Comparison of ENCODE assay signal across 3 cellular contexts in genomic region chr15:43293402-43293801, GRCh38.
TF ChIP-seq lines count a peak whose summit lies in the region.

No MANE protein-coding gene starts in this region.

TF ChIP-seq in SK-N-SH, 30 proteins besides CTCF, POLR2A, EP300 and RAD21:
- TF ChIP-seq, protein P1, sequence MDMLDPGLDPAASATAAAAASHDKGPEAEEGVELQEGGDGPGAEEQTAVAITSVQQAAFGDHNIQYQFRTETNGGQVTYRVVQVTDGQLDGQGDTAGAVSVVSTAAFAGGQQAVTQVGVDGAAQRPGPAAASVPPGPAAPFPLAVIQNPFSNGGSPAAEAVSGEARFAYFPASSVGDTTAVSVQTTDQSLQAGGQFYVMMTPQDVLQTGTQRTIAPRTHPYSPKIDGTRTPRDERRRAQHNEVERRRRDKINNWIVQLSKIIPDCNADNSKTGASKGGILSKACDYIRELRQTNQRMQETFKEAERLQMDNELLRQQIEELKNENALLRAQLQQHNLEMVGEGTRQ (IDR thresholded peaks at IDR 0.05; ENCODE audit: borderline replicate concordance, low read depth, low read length): no peak
- TF ChIP-seq REST (IDR thresholded peaks at IDR 0.05; ENCODE audit: low read depth, low read length): no peak
- no peak for TF ChIP-seq TEAD4 (IDR thresholded peaks at IDR 0.05; ENCODE audit: borderline replicate concordance, insufficient read depth)

TF ChIP-seq in SK-N-SH treated with all-trans-retinoic acid at 6 μM for 48 hours, 23 proteins besides CTCF, POLR2A, EP300 and RAD21 (continues in another document):
- TF ChIP-seq, protein P2, sequence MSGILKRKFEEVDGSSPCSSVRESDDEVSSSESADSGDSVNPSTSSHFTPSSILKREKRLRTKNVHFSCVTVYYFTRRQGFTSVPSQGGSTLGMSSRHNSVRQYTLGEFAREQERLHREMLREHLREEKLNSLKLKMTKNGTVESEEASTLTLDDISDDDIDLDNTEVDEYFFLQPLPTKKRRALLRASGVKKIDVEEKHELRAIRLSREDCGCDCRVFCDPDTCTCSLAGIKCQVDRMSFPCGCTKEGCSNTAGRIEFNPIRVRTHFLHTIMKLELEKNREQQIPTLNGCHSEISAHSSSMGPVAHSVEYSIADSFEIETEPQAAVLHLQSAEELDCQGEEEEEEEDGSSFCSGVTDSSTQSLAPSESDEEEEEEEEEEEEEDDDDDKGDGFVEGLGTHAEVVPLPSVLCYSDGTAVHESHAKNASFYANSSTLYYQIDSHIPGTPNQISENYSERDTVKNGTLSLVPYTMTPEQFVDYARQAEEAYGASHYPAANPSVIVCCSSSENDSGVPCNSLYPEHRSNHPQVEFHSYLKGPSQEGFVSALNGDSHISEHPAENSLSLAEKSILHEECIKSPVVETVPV (CRISPR knock-in tag; IDR thresholded peaks at IDR 0.05): no peak
- TF ChIP-seq RARB (CRISPR knock-in tag; IDR thresholded peaks at IDR 0.05) (no peak), TCF4 (CRISPR knock-in tag; IDR thresholded peaks at IDR 0.05; ENCODE audit: borderline replicate concordance) (no peak), PPARA (CRISPR knock-in tag; IDR thresholded peaks at IDR 0.05; ENCODE audit: borderline replicate concordance) (no peak), GLIS3 (CRISPR knock-in tag; IDR thresholded peaks at IDR 0.05) (no peak), TOX (CRISPR knock-in tag; IDR thresholded peaks at IDR 0.05; ENCODE audit: borderline replicate concordance) (no peak), ISL1 (CRISPR knock-in tag; IDR thresholded peaks at IDR 0.05) (no peak), OSR1 (CRISPR knock-in tag; IDR thresholded peaks at IDR 0.05) (no peak), ESRRG (CRISPR knock-in tag; IDR thresholded peaks at IDR 0.05) (no peak), ZNF565 (CRISPR knock-in tag; conservative IDR thresholded peaks at IDR 0.05; ENCODE audit: low read depth) (no peak), ZC3H10 (CRISPR knock-in tag; IDR thresholded peaks at IDR 0.05) (no peak), ARNTL (CRISPR knock-in tag; IDR thresholded peaks at IDR 0.05; ENCODE audit: borderline replicate concordance, low read depth) (no peak), ZNF8 (CRISPR knock-in tag; IDR thresholded peaks at IDR 0.05) (no peak), CREB5 (CRISPR knock-in tag; IDR thresholded peaks at IDR 0.05; ENCODE audit: low read depth) (no peak), ZFP3 (CRISPR knock-in tag; IDR thresholded peaks at IDR 0.05) (no peak)
- TF ChIP-seq, protein P3, sequence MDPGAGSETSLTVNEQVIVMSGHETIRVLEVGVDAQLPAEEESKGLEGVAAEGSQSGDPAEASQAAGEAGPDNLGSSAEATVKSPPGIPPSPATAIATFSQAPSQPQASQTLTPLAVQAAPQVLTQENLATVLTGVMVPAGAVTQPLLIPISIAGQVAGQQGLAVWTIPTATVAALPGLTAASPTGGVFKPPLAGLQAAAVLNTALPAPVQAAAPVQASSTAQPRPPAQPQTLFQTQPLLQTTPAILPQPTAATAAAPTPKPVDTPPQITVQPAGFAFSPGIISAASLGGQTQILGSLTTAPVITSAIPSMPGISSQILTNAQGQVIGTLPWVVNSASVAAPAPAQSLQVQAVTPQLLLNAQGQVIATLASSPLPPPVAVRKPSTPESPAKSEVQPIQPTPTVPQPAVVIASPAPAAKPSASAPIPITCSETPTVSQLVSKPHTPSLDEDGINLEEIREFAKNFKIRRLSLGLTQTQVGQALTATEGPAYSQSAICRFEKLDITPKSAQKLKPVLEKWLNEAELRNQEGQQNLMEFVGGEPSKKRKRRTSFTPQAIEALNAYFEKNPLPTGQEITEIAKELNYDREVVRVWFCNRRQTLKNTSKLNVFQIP (CRISPR knock-in tag; IDR thresholded peaks at IDR 0.05; ENCODE audit: borderline replicate concordance, low read depth): no peak
- TF ChIP-seq, protein P4, sequence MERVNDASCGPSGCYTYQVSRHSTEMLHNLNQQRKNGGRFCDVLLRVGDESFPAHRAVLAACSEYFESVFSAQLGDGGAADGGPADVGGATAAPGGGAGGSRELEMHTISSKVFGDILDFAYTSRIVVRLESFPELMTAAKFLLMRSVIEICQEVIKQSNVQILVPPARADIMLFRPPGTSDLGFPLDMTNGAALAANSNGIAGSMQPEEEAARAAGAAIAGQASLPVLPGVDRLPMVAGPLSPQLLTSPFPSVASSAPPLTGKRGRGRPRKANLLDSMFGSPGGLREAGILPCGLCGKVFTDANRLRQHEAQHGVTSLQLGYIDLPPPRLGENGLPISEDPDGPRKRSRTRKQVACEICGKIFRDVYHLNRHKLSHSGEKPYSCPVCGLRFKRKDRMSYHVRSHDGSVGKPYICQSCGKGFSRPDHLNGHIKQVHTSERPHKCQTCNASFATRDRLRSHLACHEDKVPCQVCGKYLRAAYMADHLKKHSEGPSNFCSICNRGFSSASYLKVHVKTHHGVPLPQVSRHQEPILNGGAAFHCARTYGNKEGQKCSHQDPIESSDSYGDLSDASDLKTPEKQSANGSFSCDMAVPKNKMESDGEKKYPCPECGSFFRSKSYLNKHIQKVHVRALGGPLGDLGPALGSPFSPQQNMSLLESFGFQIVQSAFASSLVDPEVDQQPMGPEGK (CRISPR knock-in tag; IDR thresholded peaks at IDR 0.05; ENCODE audit: borderline replicate concordance): no peak

TF ChIP-seq in IMR-90, 13 proteins besides CTCF, POLR2A, EP300 and RAD21 (continued from another document):
- TF ChIP-seq, protein P5, sequence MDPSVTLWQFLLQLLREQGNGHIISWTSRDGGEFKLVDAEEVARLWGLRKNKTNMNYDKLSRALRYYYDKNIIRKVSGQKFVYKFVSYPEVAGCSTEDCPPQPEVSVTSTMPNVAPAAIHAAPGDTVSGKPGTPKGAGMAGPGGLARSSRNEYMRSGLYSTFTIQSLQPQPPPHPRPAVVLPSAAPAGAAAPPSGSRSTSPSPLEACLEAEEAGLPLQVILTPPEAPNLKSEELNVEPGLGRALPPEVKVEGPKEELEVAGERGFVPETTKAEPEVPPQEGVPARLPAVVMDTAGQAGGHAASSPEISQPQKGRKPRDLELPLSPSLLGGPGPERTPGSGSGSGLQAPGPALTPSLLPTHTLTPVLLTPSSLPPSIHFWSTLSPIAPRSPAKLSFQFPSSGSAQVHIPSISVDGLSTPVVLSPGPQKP (IDR thresholded peaks at IDR 0.05; ENCODE audit: borderline replicate concordance, low read depth, low read length): no peak
- TF ChIP-seq MAZ (IDR thresholded peaks at IDR 0.05; ENCODE audit: borderline replicate concordance, low read depth, low read length): no peak
- no peak for TF ChIP-seq RFX5 (IDR thresholded peaks at IDR 0.05; ENCODE audit: low read depth, low read length)
- TF ChIP-seq NFE2L2 (IDR thresholded peaks at IDR 0.05; ENCODE audit: low read depth, low read length): no peak
- no peak for TF ChIP-seq FOS (IDR thresholded peaks at IDR 0.05; ENCODE audit: low read depth, low read length)
- TF ChIP-seq, protein P1 (IDR thresholded peaks at IDR 0.05; ENCODE audit: low read depth, low read length): no peak
- no peak for TF ChIP-seq BHLHE40 (IDR thresholded peaks at IDR 0.05; ENCODE audit: low read depth, low read length)
- no peak for TF ChIP-seq CHD1 (IDR thresholded peaks at IDR 0.05; ENCODE audit: low read depth, low read length)
TF ChIP-seq in IMR-90: peak in this region for 0.
